Comparison of ENCODE assay signal across 9 cellular contexts in genomic region chr7:55185941-55186609, GRCh38.
DNase-seq lines count a peak whose midpoint lies in the region; ATAC-seq, FAIRE-seq and TF ChIP-seq lines count a peak whose summit lies in the region.
"Had no signal": no experiment of that assay in that cellular context is flagged by ENCODE, and none has a peak within 500 bp of the region (broad histone marks: within the 10 kb centered on the region; RNA-seq: fewer than 3 reads in every experiment).

No MANE protein-coding gene starts in this region.

- H3K4me3 ChIP-seq in MG63, result no peak overlapping the region
- H3K4me3 ChIP-seq in endothelial cell of umbilical vein (replicated peaks in 1 of 3; ENCODE audit: insufficient read depth in 1 of 3, low read depth in 1 of 3, low read length in 3 of 3), result no peak overlapping the region

- H3K4me1 Mint-ChIP-seq in osteocyte (ENCODE audit: unreplicated experiment), result peaks cover 38% of the 10 kb centered on the region

- H3K9me3 ChIP-seq in MG63 (no peaks in the 10 kb centered on the region), endothelial cell of umbilical vein (replicated peaks; ENCODE audit: control insufficient read depth, insufficient read depth, low read length) (no peaks in the 10 kb centered on the region)

- no peak for ATAC-seq in HG02938 (IDR thresholded peaks at IDR 0.05; ENCODE audit: unreplicated experiment)
- no peak for ATAC-seq in GM21367 (IDR thresholded peaks at IDR 0.05; ENCODE audit: unreplicated experiment)
- ATAC-seq in HG03196 (IDR thresholded peaks at IDR 0.05; ENCODE audit: unreplicated experiment), result no peak

- peak; percentile 70 for FAIRE-seq in endothelial cell of umbilical vein (lab: Jason Lieb, UNC)

- DNase-seq in Caki2 (ENCODE audit: low read depth) (peak; percentile 93), MG63 (peak; percentile 95), endothelial cell of umbilical vein (ENCODE audit: low read depth, low spot score) (peak; percentile 42), osteocyte (ENCODE audit: extremely low spot score, unreplicated experiment) (no peak), T-helper 2 cell (no peak)
- DNase-seq: KBM-7 had no signal

- no peak overlapping the region for H3K27ac ChIP-seq in endothelial cell of umbilical vein (ENCODE audit: insufficient read depth, low read depth, low read length)

- in situ Hi-C loops in Caki2 (cut with HindIII; ENCODE audit: low pct_unique_long_range_greater_than_20kb, low sequenced_read_pairs), result no loop called here

- no peak overlapping the region for H3K4me2 ChIP-seq in endothelial cell of umbilical vein (ENCODE audit: insufficient read depth, low read length)

- no peak for TF ChIP-seq CTCF in endothelial cell of umbilical vein (IDR thresholded peaks at IDR 0.05; ENCODE audit: extremely low read depth in 1 of 2, insufficient read depth in 1 of 2, low read depth in 1 of 2, low read length in 2 of 2)
- no peak for TF ChIP-seq CTCF in osteocyte (IDR thresholded peaks at IDR 0.05)

- no peaks in the 10 kb centered on the region for H4K20me1 ChIP-seq in endothelial cell of umbilical vein (replicated peaks; ENCODE audit: control insufficient read depth, extremely low read depth, insufficient read depth, low read length)

- H3K27ac Mint-ChIP-seq in osteocyte (ENCODE audit: unreplicated experiment), result peak overlapping the region; percentile 74

- no TSS peak for BruUV-seq in endothelial cell of umbilical vein (replicated peaks; lab: Mats Ljungman, UMichigan)

- no peaks in the 10 kb centered on the region for H3K9me3 Mint-ChIP-seq in osteocyte (ENCODE audit: unreplicated experiment)

- peaks cover 23% of the 10 kb centered on the region for H3K4me1 ChIP-seq in endothelial cell of umbilical vein (ENCODE audit: control insufficient read depth, extremely low read depth, insufficient read depth, low read length)

- TF ChIP-seq POLR2A in endothelial cell of umbilical vein (IDR thresholded peaks at IDR 0.05; ENCODE audit: low read depth, low read length), result no peak

- H3K79me2 ChIP-seq in endothelial cell of umbilical vein (ENCODE audit: control insufficient read depth, insufficient read depth, low read length), result no peaks in the 10 kb centered on the region

- H3K27me3 Mint-ChIP-seq in osteocyte (ENCODE audit: unreplicated experiment), result no peaks in the 10 kb centered on the region

- dilution Hi-C loops in endothelial cell of umbilical vein (cut with MboI; ENCODE audit: extremely low pct_ligation_motif_present, low sequenced_read_pairs), result no loop called here

- no peak overlapping the region for H2AFZ ChIP-seq in endothelial cell of umbilical vein (ENCODE audit: low read depth, low read length)

- POLR2A ChIA-PET in endothelial cell of umbilical vein (lab: Charles Lee), result no interaction called here

- H3K36me3 ChIP-seq in MG63, result peaks cover 71% of the 10 kb centered on the region
- H3K36me3 ChIP-seq in endothelial cell of umbilical vein (ENCODE audit: control insufficient read depth in 2 of 2, extremely low read depth in 1 of 2, insufficient read depth in 2 of 2, low read length in 2 of 2), result no peaks in the 10 kb centered on the region

- CTCF ChIA-PET in endothelial cell of umbilical vein (lab: Charles Lee), result interaction anchor here (0.8 to 1.1 kb wide), 3 partner anchors 9 to 69 kb away, joined by 3 to 5 read pairs (median 3); no protein-coding TSS in a partner anchor

- H3K9me1 ChIP-seq in endothelial cell of umbilical vein (replicated peaks; ENCODE audit: control insufficient read depth, extremely low read depth, insufficient read depth, low read length), result no peaks in the 10 kb centered on the region

- H3K27me3 ChIP-seq in MG63, result no peaks in the 10 kb centered on the region
- no peaks in the 10 kb centered on the region for H3K27me3 ChIP-seq in endothelial cell of umbilical vein (ENCODE audit: control insufficient read depth in 2 of 2, insufficient read depth in 2 of 2, low read length in 2 of 2)

- H3K36me3 Mint-ChIP-seq in osteocyte (ENCODE audit: unreplicated experiment), result peaks cover 50% of the 10 kb centered on the region

- intact Hi-C loops in endothelial cell of umbilical vein (cut with micrococcal nuclease), result no loop called here

- no peak overlapping the region for H3K9ac ChIP-seq in endothelial cell of umbilical vein (replicated peaks; ENCODE audit: extremely low read depth, insufficient read depth, low read length)

- H3K4me3 Mint-ChIP-seq in osteocyte (ENCODE audit: unreplicated experiment), result no peak overlapping the region

TF ChIP-seq in endothelial cell of umbilical vein, 7 proteins besides CTCF, POLR2A, EP300 and RAD21:
- TF ChIP-seq EZH2 (IDR thresholded peaks at IDR 0.05; ENCODE audit: borderline replicate concordance, low read depth, low read length, severe bottlenecking) (no peak), FOS (IDR thresholded peaks at IDR 0.05; ENCODE audit: borderline replicate concordance, insufficient read depth, low read length) (peak; percentile 59)
TF ChIP-seq in endothelial cell of umbilical vein: peak in this region for 1.

Comparison
In these comparisons a context has a peak if more than half of its experiments do, and no peak if none do; other contexts are left out.
1. DNase-seq: peak in Caki2 (single experiment), MG63 (single experiment) and endothelial cell of umbilical vein (single experiment); none in osteocyte (single experiment) and T-helper 2 cell (0 of 5).